ENCODE assay signal across 8 cellular contexts in the genomic region with DNA sequence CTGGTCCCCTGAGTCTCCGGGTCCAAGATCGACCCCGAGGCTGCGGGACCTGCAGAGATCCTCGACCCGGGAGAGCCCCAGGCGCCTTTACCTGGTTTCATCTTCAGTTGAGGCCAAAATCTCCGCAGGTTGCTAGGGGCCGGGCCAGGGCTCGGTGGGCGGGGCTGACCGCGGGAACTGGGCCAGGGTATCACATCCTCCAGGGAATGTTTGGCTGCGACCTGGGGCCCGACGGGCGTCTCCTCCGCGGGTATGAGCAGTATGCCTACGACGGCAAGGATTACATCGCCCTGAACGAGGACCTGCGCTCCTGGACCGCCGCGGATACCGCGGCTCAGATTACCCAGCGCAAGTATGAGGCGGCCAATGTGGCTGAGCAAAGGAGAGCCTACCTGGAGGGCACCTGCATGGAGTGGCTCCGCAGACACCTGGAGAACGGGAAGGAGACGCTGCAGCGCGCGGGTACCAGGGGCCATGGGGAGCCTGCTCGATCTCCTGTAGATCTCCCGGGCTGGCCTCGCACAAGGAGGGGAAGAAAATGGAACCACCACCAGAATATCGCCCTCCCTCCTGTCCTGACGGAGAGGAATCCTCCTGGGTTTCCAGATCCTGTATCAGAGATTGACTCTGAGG. TPM values are rescaled to one million over a fixed set of nuclear protein-coding genes. Genes with fewer than 3 reads are reported as not detected.
DNase-seq lines count a peak whose midpoint lies in the region; FAIRE-seq and TF ChIP-seq lines count a peak whose summit lies in the region.

No MANE protein-coding gene starts in this region.

- DNase-seq in CD8-positive, alpha-beta memory T cell = peak in 1 of 5 donors; percentile 12
- peak; percentile 26 for DNase-seq in WERI-Rb-1
- DNase-seq in H1 (ENCODE audit: low read depth in 1 of 2, low spot score in 2 of 2) = peak in 1 of 2 experiments; percentile 86
- peak in 1 of 2 donors; percentile 34 for DNase-seq in uterus
- no peak for DNase-seq in NCI-H1048 (lab: John Stamatoyannopoulos, UW)
- no peak for DNase-seq in dedifferentiated amniotic fluid mesenchymal stem cell (ENCODE audit: extremely low spot score)
- DNase-seq in cerebellar cortex (ENCODE audit: low spot score) = no peak

- peak overlapping the region; percentile 26; the same call in 1 of the 2 replicates for H2AFZ ChIP-seq in H1 (ENCODE audit: low read length)

- POLR2A ChIA-PET in CD8-positive, alpha-beta memory T cell (lab: Charles Lee) = no interaction called here
- POLR2A ChIA-PET in H1 (lab: Charles Lee; ENCODE audit: partially characterized antibody) = interaction anchor here (1.4 kb wide), 1 partner anchor 152 kb away, joined by 3 read pairs; no protein-coding TSS in a partner anchor

- H3K9me3 ChIP-seq in CD8-positive, alpha-beta memory T cell (ENCODE audit: low read length) = no peaks in the 10 kb centered on the region
- H3K9me3 ChIP-seq in WERI-Rb-1 (ENCODE audit: severe bottlenecking) = no peaks in the 10 kb centered on the region
- no peaks in the 10 kb centered on the region for H3K9me3 ChIP-seq in H1 (ENCODE audit: insufficient read depth in 2 of 2, low read depth in 1 of 2, low read length in 1 of 2)
- no peaks in the 10 kb centered on the region for H3K9me3 ChIP-seq in muscle layer of duodenum (ENCODE audit: control insufficient read depth in 1 of 2, low read length in 2 of 2)
- no peaks in the 10 kb centered on the region for H3K9me3 ChIP-seq in uterus

- peak overlapping the region; percentile 19; the same call in 1 of the 2 replicates for H3K18ac ChIP-seq in H1 (ENCODE audit: extremely low read depth, low read length)

- H3K56ac ChIP-seq in H1 (replicated peaks; ENCODE audit: insufficient read length, low read depth, low read length) = no peak overlapping the region

- H3K4me3 Mint-ChIP-seq in CD8-positive, alpha-beta memory T cell = peak overlapping the region; percentile 53 to 85 (median 75)

- peaks cover 16% of the 10 kb centered on the region for H3K27me3 ChIP-seq in CD8-positive, alpha-beta memory T cell (ENCODE audit: insufficient read depth, low read length, poor library complexity, severe bottlenecking)
- H3K27me3 ChIP-seq in WERI-Rb-1 (ENCODE audit: insufficient read depth, low read depth, severe bottlenecking) (peaks cover 48% of the 10 kb centered on the region), H1 (replicated peaks in 1 of 4; ENCODE audit: control insufficient read depth in 3 of 4, extremely low read depth in 1 of 4, insufficient read depth in 3 of 4, low read length in 3 of 4) (peaks cover 25 to 48% (median 42%) of the 10 kb centered on the region in 4 experiments), muscle layer of duodenum (ENCODE audit: low read depth, low read length) (peaks cover 6% of the 10 kb centered on the region), uterus (peaks cover 0 to 4% of the 10 kb centered on the region in 2 donors)

- H3K36me3 ChIP-seq in CD8-positive, alpha-beta memory T cell (ENCODE audit: insufficient read depth, low read length) = no peaks in the 10 kb centered on the region
- H3K36me3 ChIP-seq in WERI-Rb-1 (no peaks in the 10 kb centered on the region), H1 (ENCODE audit: control insufficient read depth in 2 of 4, insufficient read depth in 4 of 4, low read length in 3 of 4) (no peaks in the 10 kb centered on the region; a peak in 1 of 8 replicates), muscle layer of duodenum (ENCODE audit: control insufficient read depth in 1 of 2, insufficient read depth in 2 of 2, low read length in 2 of 2) (peaks cover 0 to 4% of the 10 kb centered on the region in 2 donors), uterus (no peaks in the 10 kb centered on the region)

- no peak overlapping the region for H3K27ac ChIP-seq in CD8-positive, alpha-beta memory T cell (ENCODE audit: low read depth, low read length)
- no peak overlapping the region for H3K27ac ChIP-seq in WERI-Rb-1
- H3K27ac ChIP-seq in H1 (ENCODE audit: low read depth, low read length) = no peak overlapping the region
- no peak overlapping the region for H3K27ac ChIP-seq in muscle layer of duodenum (ENCODE audit: low read length)
- peak overlapping the region in 1 of 2 donors; percentile 61 for H3K27ac ChIP-seq in uterus

- TF ChIP-seq CTCF in WERI-Rb-1 (IDR thresholded peaks at IDR 0.05; ENCODE audit: low read depth, low read length) = no peak
- no peak for TF ChIP-seq CTCF in H1 (IDR thresholded peaks at IDR 0.05; ENCODE audit: control extremely low read depth in 1 of 3, insufficient read depth in 1 of 3, low read depth in 1 of 3, low read length in 3 of 3)
- TF ChIP-seq CTCF in uterus (IDR thresholded peaks at IDR 0.05) = no peak

- intact Hi-C loops in uterus (cut with DNase I; ENCODE audit: low total_unique reads) = no loop called here

- CTCF ChIA-PET in CD8-positive, alpha-beta memory T cell (lab: Charles Lee) = no interaction called here
- CTCF ChIA-PET in H1 (lab: Charles Lee; ENCODE audit: partially characterized antibody) = interaction anchor here (7.8 kb wide), 1 partner anchor 159 kb away, joined by 87 read pairs; no protein-coding TSS in a partner anchor

- H3K27me3 Mint-ChIP-seq in CD8-positive, alpha-beta memory T cell = peaks cover 35 to 57% of the 10 kb centered on the region in 2 donors

- H2AK5ac ChIP-seq in H1 (ENCODE audit: low read depth, low read length) = no peak overlapping the region

- H4K91ac ChIP-seq in H1 (replicated peaks; ENCODE audit: insufficient read length, low read length) = no peak overlapping the region

- TF ChIP-seq POLR2A in H1 (IDR thresholded peaks at IDR 0.05; ENCODE audit: control extremely low read depth in 1 of 2, low read depth in 2 of 2, low read length in 2 of 2) (no peak), uterus (IDR thresholded peaks at IDR 0.05) (no peak)

- H4K8ac ChIP-seq in H1 (ENCODE audit: extremely low read depth, insufficient read depth, low read length) = peak overlapping the region; percentile 14; the same call in 1 of the 2 replicates

- no peak overlapping the region for H2BK15ac ChIP-seq in H1 (ENCODE audit: low read length)

- peaks cover 0 to 3% of the 10 kb centered on the region in 2 experiments for H4K20me1 ChIP-seq in H1 (replicated peaks in 1 of 2; ENCODE audit: control insufficient read depth in 1 of 2, insufficient read depth in 2 of 2, low read length in 2 of 2)

- no peak for FAIRE-seq in H1 (lab: Jason Lieb, UNC)

- no peak overlapping the region for H3K14ac ChIP-seq in H1 (ENCODE audit: insufficient read length)

- TF ChIP-seq EP300 in H1 (IDR thresholded peaks at IDR 0.05; ENCODE audit: borderline replicate concordance in 1 of 2, low read depth in 2 of 2, low read length in 2 of 2) = no peak

- 0 out of 4 replicates have a peak, but pooled peaks of 1 of the 2 experiments have one; percentile 0 for TF ChIP-seq RAD21 in H1 (IDR thresholded peaks at IDR 0.05 in 1 of 2, conservative IDR thresholded peaks at IDR 0.05 in 1 of 2; ENCODE audit: low read depth in 2 of 2, low read length in 2 of 2)

- H2BK20ac ChIP-seq in H1 (ENCODE audit: low read length) = no peak overlapping the region

- peak overlapping the region; percentile 51 for H3K4me3 ChIP-seq in CD8-positive, alpha-beta memory T cell (ENCODE audit: low read length)
- no peak overlapping the region for H3K4me3 ChIP-seq in WERI-Rb-1 (ENCODE audit: low read depth, low read length)
- peak overlapping the region; percentile 37 to 69 (median 56) for H3K4me3 ChIP-seq in H1 (ENCODE audit: extremely low read depth in 1 of 4, insufficient read depth in 2 of 4, low read depth in 3 of 4, low read length in 4 of 4)
- H3K4me3 ChIP-seq in muscle layer of duodenum (ENCODE audit: low read depth in 1 of 2, low read length in 2 of 2) = peak overlapping the region; percentile 56 to 76
- peak overlapping the region; percentile 38 to 48 for H3K4me3 ChIP-seq in uterus

- no peaks in the 10 kb centered on the region for H3K9me3 Mint-ChIP-seq in CD8-positive, alpha-beta memory T cell

- peak overlapping the region; percentile 50; the same call in 1 of the 2 replicates for H2BK12ac ChIP-seq in H1 (ENCODE audit: low read depth, low read length)

- peaks cover 15% of the 10 kb centered on the region for H3K4me1 ChIP-seq in CD8-positive, alpha-beta memory T cell (ENCODE audit: insufficient read depth, low read length)
- peaks cover 0 to 10% (median 3%) of the 10 kb centered on the region in 4 experiments; a peak in 2 of 7 replicates for H3K4me1 ChIP-seq in H1 (replicated peaks in 1 of 4; ENCODE audit: control insufficient read depth in 3 of 4, insufficient read depth in 4 of 4, low read length in 3 of 4)
- peaks cover 0 to 10% of the 10 kb centered on the region in 2 donors for H3K4me1 ChIP-seq in muscle layer of duodenum (ENCODE audit: control insufficient read depth in 1 of 2, insufficient read depth in 2 of 2, low read length in 2 of 2)
- peaks cover 0 to 5% of the 10 kb centered on the region in 2 donors for H3K4me1 ChIP-seq in uterus

- no peaks in the 10 kb centered on the region for H3K79me1 ChIP-seq in H1 (ENCODE audit: low read depth, low read length)

- peak overlapping the region in 1 of 8 donors; percentile 74 for H3K27ac Mint-ChIP-seq in CD8-positive, alpha-beta memory T cell

- no peak overlapping the region for H2BK120ac ChIP-seq in H1 (replicated peaks; ENCODE audit: low read depth, low read length)

- no peaks in the 10 kb centered on the region for H3K79me2 ChIP-seq in H1 (ENCODE audit: control insufficient read depth in 1 of 2, insufficient read depth in 2 of 2, low read length in 2 of 2)

- H3K23me2 ChIP-seq in H1 (ENCODE audit: low read depth, low read length) = peaks cover 13% of the 10 kb centered on the region; the same call in 1 of the 2 replicates

- no peak overlapping the region for H3K23ac ChIP-seq in H1 (ENCODE audit: insufficient read length)

- H3K4ac ChIP-seq in H1 (replicated peaks; ENCODE audit: insufficient read length, low read depth, low read length) = no peak overlapping the region

- H4K5ac ChIP-seq in H1 (ENCODE audit: insufficient read length, low read depth, low read length) = no peak overlapping the region

- 5% methylated on average over 40 of the region's 42 CpGs; no CpG with 5 or more reads in 1 of the 2 experiments for WGBS in H1 (ENCODE audit: extremely low coverage in 1 of 2, insufficient coverage in 1 of 2, insufficient read length in 1 of 2, insufficient replicate concordance in 2 of 2, low coverage in 1 of 2, low lambda C conversion rate in 2 of 2, missing lambda C conversion rate in 1 of 2), 2 experiments

- peaks cover 18 to 25% (median 24%) of the 10 kb centered on the region in 3 donors for H3K36me3 Mint-ChIP-seq in CD8-positive, alpha-beta memory T cell

- H2BK5ac ChIP-seq in H1 (ENCODE audit: low read depth, low read length) = no peak overlapping the region

- H3K4me1 Mint-ChIP-seq in CD8-positive, alpha-beta memory T cell = peaks cover 13 to 24% (median 19%) of the 10 kb centered on the region in 3 donors

- H3K4me2 ChIP-seq in H1 (ENCODE audit: insufficient read depth in 1 of 2, low read depth in 2 of 2, low read length in 2 of 2) = peak overlapping the region; percentile 59 to 97

- no peak overlapping the region for H3K9ac ChIP-seq in H1 (replicated peaks in 1 of 4; ENCODE audit: extremely low read depth in 1 of 4, low read depth in 3 of 4, low read length in 3 of 4)

RNA-seq across cellular contexts. Expression of a gene that starts 53.8 kb away (rescaled TPM):
- 10 to 100 TPM; 55.0 to 58.1 TPM for total RNA-seq in CD8-positive, alpha-beta memory T cell
- 123 TPM for polyA plus RNA-seq in CD8-positive, alpha-beta memory T cell
- total RNA-seq in H1 (2021; fragmentation: NEBNext Ultra II Directional; extraction: Animal tissue kit (Norgen Biotek cat#: 25700)) = 31.5 and 35.7 TPM in 2 replicates
- polyA plus RNA-seq in H1 (2011; rRNA removed) = 79.0 and 82.2 TPM in 2 replicates
- 54.6 TPM for polyA plus RNA-seq in H1 (2011; cell fraction: cytosol; rRNA removed)
- 44.8 TPM for polyA plus RNA-seq in H1 (2011; cell fraction: nucleus; rRNA removed)
- polyA plus RNA-seq in H1 (2012, experiment 1 of 2) = 33.6 to 54.9 TPM (median 49.3 TPM) in 4 replicates
- 71.1 TPM for polyA plus RNA-seq in H1 (2012, experiment 2 of 2)
- 53.3 TPM for polyA plus RNA-seq in H1 (2013, experiment 1 of 2)
- polyA plus RNA-seq in H1 (2013, experiment 2 of 2) = 57.4 TPM
- 12.6 and 18.4 TPM in 2 replicates for polyA minus RNA-seq in H1 (2011; rRNA and poly(A)+ RNA removed)
- polyA minus RNA-seq in H1 (2011; cell fraction: cytosol; rRNA and poly(A)+ RNA removed) = 7.1 TPM
- polyA minus RNA-seq in H1 (2011; cell fraction: nucleus; rRNA and poly(A)+ RNA removed) = 13.1 TPM
- total RNA-seq in uterus = 100 to 1,000 TPM in 1 of 4 donors, 10 to 100 TPM in 3; 21.2 to 121 (median 33.4) TPM

RNA-seq across cellular contexts. Expression of a gene that starts 59.8 kb away (rescaled TPM):
- total RNA-seq in CD8-positive, alpha-beta memory T cell = 10 to 100 TPM; 67.1 to 70.9 TPM
- polyA plus RNA-seq in CD8-positive, alpha-beta memory T cell = 122 TPM
- total RNA-seq in H1 (2021; fragmentation: NEBNext Ultra II Directional; extraction: Animal tissue kit (Norgen Biotek cat#: 25700)) = 26.1 and 26.3 TPM in 2 replicates
- 28.0 and 32.8 TPM in 2 replicates for polyA plus RNA-seq in H1 (2011; rRNA removed)
- 23.2 TPM for polyA plus RNA-seq in H1 (2011; cell fraction: cytosol; rRNA removed)
- 14.0 TPM for polyA plus RNA-seq in H1 (2011; cell fraction: nucleus; rRNA removed)
- polyA plus RNA-seq in H1 (2012, experiment 1 of 2) = 24.7 to 28.8 TPM (median 26.1 TPM) in 4 replicates
- polyA plus RNA-seq in H1 (2012, experiment 2 of 2) = 37.7 TPM
- polyA plus RNA-seq in H1 (2013, experiment 1 of 2) = 29.4 TPM
- polyA plus RNA-seq in H1 (2013, experiment 2 of 2) = 29.7 TPM
- polyA minus RNA-seq in H1 (2011; rRNA and poly(A)+ RNA removed) = 18.2 and 18.6 TPM in 2 replicates
- polyA minus RNA-seq in H1 (2011; cell fraction: cytosol; rRNA and poly(A)+ RNA removed) = 10.5 TPM
- 9.8 TPM for polyA minus RNA-seq in H1 (2011; cell fraction: nucleus; rRNA and poly(A)+ RNA removed)
- total RNA-seq in uterus = 10 to 100 TPM in 3 of 4 donors, 1 to 10 TPM in 1; 7.9 to 47.9 (median 23.3) TPM
